Comparison of ENCODE assay signal across 6 cellular contexts in the genomic region with DNA sequence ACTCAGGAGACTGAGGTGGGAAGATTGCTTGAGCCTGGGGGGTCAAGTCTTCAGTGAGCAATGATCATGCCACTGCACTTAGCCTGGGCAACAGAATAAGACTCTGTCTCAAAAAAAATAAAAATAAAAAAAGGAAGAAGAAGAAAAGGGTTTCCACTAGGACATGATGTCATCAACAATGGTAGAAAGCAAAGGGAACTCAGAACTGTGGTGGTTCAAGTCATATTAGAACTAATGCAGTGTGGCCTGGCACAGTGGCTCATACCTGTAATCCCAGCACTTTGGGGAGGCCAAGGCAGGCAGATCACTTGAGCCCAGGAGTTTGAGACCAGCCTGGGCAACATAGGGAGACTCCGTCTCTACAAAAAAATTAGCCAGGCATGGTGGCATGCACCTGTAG. TPM values are rescaled to one million over a fixed set of nuclear protein-coding genes. Genes with fewer than 3 reads are reported as not detected.
"Had no signal": no experiment of that assay in that cellular context is flagged by ENCODE, and none has a peak within 500 bp of the region (broad histone marks: within the 10 kb centered on the region; RNA-seq: fewer than 3 reads in every experiment).

No MANE protein-coding gene starts in this region.

RNA-seq across cellular contexts. Expression of gene DNASE1L3, which starts 56.8 kb away (rescaled TPM):
- total RNA-seq: LHCN-M2, MCF 10A, NCI-H460, PC-9, RPMI7951, SJCRH30 had no signal
